Comparison of ENCODE assay signal across 8 cellular contexts in genomic region chr17:38559025-38559879, GRCh38. TPM values are rescaled to one million over a fixed set of nuclear protein-coding genes. Genes with fewer than 3 reads are reported as not detected.
DNase-seq lines count a peak whose midpoint lies in the region; ATAC-seq and TF ChIP-seq lines count a peak whose summit lies in the region.

No MANE protein-coding gene starts in this region.

- peak; percentile 96 for DNase-seq in NCI-H2171 treated with DMSO at 0.1 percent for 48 hours (lab: John Stamatoyannopoulos, UW)
- peak; percentile 66 to 76 (median 72) for DNase-seq in activated CD4-positive, CD25-positive, alpha-beta regulatory T cell (lab: John Stamatoyannopoulos, UW)
- peak; percentile 81 for DNase-seq in central memory CD4-positive, alpha-beta T cell
- DNase-seq in left colon, result peak; percentile 91 to 94
- peak; percentile 93 for DNase-seq in stimulated activated CD4-positive, alpha-beta T cell treated with anti-CD3 and anti-CD28 coated beads, Interleukin-4, amount 100 ng/mL, for 24 hours
- no peak for DNase-seq in putamen (ENCODE audit: low spot score)

- ATAC-seq in HG03045 (IDR thresholded peaks at IDR 0.05; ENCODE audit: unreplicated experiment), result peak; percentile 64
- ATAC-seq in left colon, result peak; percentile 88

- intact Hi-C loops in left colon (cut with DNase I, micrococcal nuclease), result loop anchor here in 1 of 2 donors (5.0 kb wide), 1 partner anchor 108 kb away; no protein-coding TSS in a partner anchor

- TF ChIP-seq CTCF in GM12873 (IDR thresholded peaks at IDR 0.05; ENCODE audit: insufficient read depth, low read depth, low read length, missing control alignments), result peak; percentile 54

RNA-seq across cellular contexts. Expression of gene SRCIN1, which starts 46.5 kb away (rescaled TPM):
- total RNA-seq in left colon, result 1 to 10 TPM; 3.1 TPM
